ENCODE assay signal across 7 cellular contexts in the genomic region with DNA sequence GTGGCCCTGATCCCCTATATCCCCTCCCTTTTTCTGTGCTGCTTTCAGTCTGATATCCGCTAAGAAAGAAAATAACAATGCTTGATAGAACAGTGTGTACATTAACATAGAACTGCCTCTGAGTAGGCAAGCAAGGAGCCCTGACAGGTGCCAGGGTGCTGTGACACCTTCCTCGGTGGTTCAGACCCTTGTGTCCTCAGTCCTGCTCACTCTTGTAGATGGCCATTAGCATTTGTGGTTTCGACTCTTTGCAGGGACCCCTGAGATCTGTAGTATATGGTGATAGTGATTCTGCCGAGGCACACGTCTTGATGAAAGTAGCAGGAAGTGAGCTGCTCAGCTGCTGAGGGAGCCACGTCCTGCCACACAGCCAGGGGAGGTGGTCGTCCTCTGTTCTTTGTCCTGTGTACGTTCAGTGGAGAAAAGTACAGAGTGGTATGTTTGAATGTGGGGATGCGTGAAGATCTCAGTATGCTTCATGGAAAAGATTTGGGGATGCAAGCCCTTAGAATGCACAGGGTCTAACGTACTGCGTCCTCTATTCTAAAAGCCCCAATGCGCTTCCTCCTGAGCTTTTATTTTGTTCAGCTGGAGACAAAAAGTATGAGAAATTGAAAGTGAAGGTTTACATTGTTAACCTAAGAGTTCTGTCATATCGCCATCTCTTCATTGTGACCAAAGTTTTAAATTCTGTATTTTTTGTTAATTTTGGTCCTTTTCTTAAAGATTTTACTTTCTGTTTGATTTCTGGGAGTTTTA. TPM values are rescaled to one million over a fixed set of nuclear protein-coding genes. Genes with fewer than 3 reads are reported as not detected.
A peak's percentile ranks its signal among the peaks of the same experiment; 100 is the strongest.
DNase-seq lines count a peak whose midpoint lies in the region; ATAC-seq and FAIRE-seq lines count a peak whose summit lies in the region.

No MANE protein-coding gene starts in this region.

- peaks cover 14 to 23% of the 10 kb centered on the region in 2 donors for H3K4me1 Mint-ChIP-seq in stimulated activated naive B cell treated with anti-CD40 and anti-IgM and Interleukin-4, amounts not matched to agents 10 μg/mL and 1 μg/mL and 100 μg/mL, for 72 hours

- intact Hi-C loops in sciatic nerve (cut with DNase I): no loop called here

- peak overlapping the region; percentile 76 for H3K27ac Mint-ChIP-seq in stimulated activated naive B cell treated with anti-CD40 and anti-IgM and Interleukin-4, amounts not matched to agents 10 μg/mL and 1 μg/mL and 100 μg/mL, for 72 hours

- FAIRE-seq in GM19239 (lab: Jason Lieb, UNC): peak; percentile 91

- DNase-seq in GM19239 (ENCODE audit: insufficient read length, low spot score) (peak; percentile 41), GF-D8 (lab: John Stamatoyannopoulos, UW) (no peak), sciatic nerve (ENCODE audit: low spot score) (no peak)
- peak; percentile 28 for DNase-seq in activated naive CD4-positive, alpha-beta T cell treated with Interleukin-2 at 50 U/mL for 16 hours
- peak; percentile 16 for DNase-seq in stimulated activated naive B cell treated with anti-CD40 and anti-IgM and Interleukin-4, amounts not matched to agents 10 μg/mL and 1 μg/mL and 100 μg/mL, for 72 hours

- no peaks in the 10 kb centered on the region for H3K9me3 Mint-ChIP-seq in stimulated activated naive B cell treated with anti-CD40 and anti-IgM and Interleukin-4, amounts not matched to agents 10 μg/mL and 1 μg/mL and 100 μg/mL, for 72 hours

- H3K27me3 Mint-ChIP-seq in stimulated activated naive B cell treated with anti-CD40 and anti-IgM and Interleukin-4, amounts not matched to agents 10 μg/mL and 1 μg/mL and 100 μg/mL, for 72 hours: no peaks in the 10 kb centered on the region

- ATAC-seq in HG03460 (IDR thresholded peaks at IDR 0.05; ENCODE audit: unreplicated experiment): peak; percentile 56
- ATAC-seq in stimulated activated naive B cell treated with anti-CD40 and anti-IgM and Interleukin-4, amounts not matched to agents 10 μg/mL and 1 μg/mL and 100 μg/mL, for 72 hours (replicated peaks): peak; percentile 79 to 84
- no peak for ATAC-seq in sciatic nerve
- no peak for ATAC-seq in HG03196 (IDR thresholded peaks at IDR 0.05; ENCODE audit: unreplicated experiment)

- peak overlapping the region; percentile 84 to 90 for H3K4me3 Mint-ChIP-seq in stimulated activated naive B cell treated with anti-CD40 and anti-IgM and Interleukin-4, amounts not matched to agents 10 μg/mL and 1 μg/mL and 100 μg/mL, for 72 hours

- no peaks in the 10 kb centered on the region for H3K36me3 Mint-ChIP-seq in stimulated activated naive B cell treated with anti-CD40 and anti-IgM and Interleukin-4, amounts not matched to agents 10 μg/mL and 1 μg/mL and 100 μg/mL, for 72 hours

RNA-seq across cellular contexts. Expression of a gene that starts 35.4 kb away (rescaled TPM):
- total RNA-seq in sciatic nerve: 13.5 TPM

Comparison
In these comparisons a context has a peak if more than half of its experiments do, and no peak if none do; other contexts are left out.
1. DNase-seq: peak in GM19239 (single experiment), activated naive CD4-positive, alpha-beta T cell treated with Interleukin-2 at 50 U/mL for 16 hours (single experiment) and stimulated activated naive B cell treated with anti-CD40 and anti-IgM and Interleukin-4, amounts not matched to agents 10 μg/mL and 1 μg/mL and 100 μg/mL, for 72 hours (single experiment); none in GF-D8 (single experiment) and sciatic nerve (single experiment).
2. ATAC-seq: peak in HG03460 (single experiment) and stimulated activated naive B cell treated with anti-CD40 and anti-IgM and Interleukin-4, amounts not matched to agents 10 μg/mL and 1 μg/mL and 100 μg/mL, for 72 hours (2 of 2); none in sciatic nerve (single experiment) and HG03196 (single experiment).